ENCODE assay signal across 10 cellular contexts in genomic region chr2:179107737-179108136, GRCh38. TPM values are rescaled to one million over a fixed set of nuclear protein-coding genes. Genes with fewer than 3 reads are reported as not detected.
DNase-seq lines count a peak whose midpoint lies in the region; ATAC-seq, FAIRE-seq and TF ChIP-seq lines count a peak whose summit lies in the region.
"Had no signal": no experiment of that assay in that cellular context is flagged by ENCODE, and none has a peak within 500 bp of the region (broad histone marks: within the 10 kb centered on the region; RNA-seq: fewer than 3 reads in every experiment).

No MANE protein-coding gene starts in this region.

- no peaks in the 10 kb centered on the region for H3K9me2 ChIP-seq in GM23338 (ENCODE audit: insufficient read depth)

- TF ChIP-seq CTCF in GM23338 (conservative IDR thresholded peaks at IDR 0.05; ENCODE audit: low read depth in 2 of 2): no peak

- peaks cover 10% of the 10 kb centered on the region for H3K36me3 Mint-ChIP-seq in GM23338 (ENCODE audit: low read depth)

- H3K27ac Mint-ChIP-seq in GM23338: no peak overlapping the region

- H3K36me3 ChIP-seq in GM23338 (ENCODE audit: insufficient read depth): no peaks in the 10 kb centered on the region

- DNase-seq in EH (ENCODE audit: low read depth) (peak; percentile 41), H54 (ENCODE audit: insufficient read length, low spot score) (no peak), RPMI7951 (ENCODE audit: low read depth) (peak; percentile 18), kidney tubule cell (ENCODE audit: low spot score) (peak; percentile 70), epidermal melanocyte (ENCODE audit: insufficient read length, low spot score) (no peak), GM23338 (ENCODE audit: low spot score) (no peak), NCI-H345 treated with DMSO at 0.1 percent for 48 hours (lab: John Stamatoyannopoulos, UW; ENCODE audit: unreplicated experiment) (no peak)
- DNase-seq: activated CD4-positive, alpha-beta T cell treated with anti-CD3 and anti-CD28 coated beads, Interleukin-2, amount 50 U/mL, for 48 hours; head of caudate nucleus had no signal

- no peaks in the 10 kb centered on the region for H3K4me1 ChIP-seq in GM23338 (ENCODE audit: insufficient read depth)

- no peaks in the 10 kb centered on the region for H4K20me1 ChIP-seq in GM23338 (replicated peaks; ENCODE audit: insufficient read depth)

- TF ChIP-seq POLR2A in H54 (IDR thresholded peaks at IDR 0.05; ENCODE audit: low read depth, low read length): no peak

- no peak overlapping the region for H2AFZ ChIP-seq in GM23338

- peak; percentile 41 for FAIRE-seq in H54 (lab: Jason Lieb, UNC)

- no peaks in the 10 kb centered on the region; the same call in 2 of the 3 replicates for H3K4me1 Mint-ChIP-seq in GM23338

- H3K4me2 ChIP-seq in GM23338: no peak overlapping the region

- H3F3A ChIP-seq in GM23338 (replicated peaks; ENCODE audit: low read depth): no peaks in the 10 kb centered on the region

- no peak overlapping the region for H3K4me3 ChIP-seq in GM23338

- no peaks in the 10 kb centered on the region for H3K27me3 ChIP-seq in GM23338 (ENCODE audit: insufficient read depth)

- no peaks in the 10 kb centered on the region for H3K9me3 Mint-ChIP-seq in GM23338

- H3K27ac ChIP-seq in GM23338 (ENCODE audit: low read depth): no peak overlapping the region

- ATAC-seq in HG03025 (IDR thresholded peaks at IDR 0.05; ENCODE audit: low FRiP score, unreplicated experiment): no peak
- no peak for ATAC-seq in GM23338

- H3K27me3 Mint-ChIP-seq in GM23338 (ENCODE audit: insufficient read depth, low read depth, poor library complexity): no peaks in the 10 kb centered on the region

- H3K4me3 Mint-ChIP-seq in GM23338: no peak overlapping the region

- no peaks in the 10 kb centered on the region for H3K79me2 ChIP-seq in GM23338 (replicated peaks; ENCODE audit: insufficient read depth)

TF ChIP-seq in GM23338, 12 proteins besides CTCF, POLR2A, EP300 and RAD21:
- no peak for TF ChIP-seq EZH2phosphoT487 (IDR thresholded peaks at IDR 0.05; ENCODE audit: unreplicated experiment)
- no peak for TF ChIP-seq STAT1 (IDR thresholded peaks at IDR 0.05; ENCODE audit: unreplicated experiment)
- TF ChIP-seq, protein P1, sequence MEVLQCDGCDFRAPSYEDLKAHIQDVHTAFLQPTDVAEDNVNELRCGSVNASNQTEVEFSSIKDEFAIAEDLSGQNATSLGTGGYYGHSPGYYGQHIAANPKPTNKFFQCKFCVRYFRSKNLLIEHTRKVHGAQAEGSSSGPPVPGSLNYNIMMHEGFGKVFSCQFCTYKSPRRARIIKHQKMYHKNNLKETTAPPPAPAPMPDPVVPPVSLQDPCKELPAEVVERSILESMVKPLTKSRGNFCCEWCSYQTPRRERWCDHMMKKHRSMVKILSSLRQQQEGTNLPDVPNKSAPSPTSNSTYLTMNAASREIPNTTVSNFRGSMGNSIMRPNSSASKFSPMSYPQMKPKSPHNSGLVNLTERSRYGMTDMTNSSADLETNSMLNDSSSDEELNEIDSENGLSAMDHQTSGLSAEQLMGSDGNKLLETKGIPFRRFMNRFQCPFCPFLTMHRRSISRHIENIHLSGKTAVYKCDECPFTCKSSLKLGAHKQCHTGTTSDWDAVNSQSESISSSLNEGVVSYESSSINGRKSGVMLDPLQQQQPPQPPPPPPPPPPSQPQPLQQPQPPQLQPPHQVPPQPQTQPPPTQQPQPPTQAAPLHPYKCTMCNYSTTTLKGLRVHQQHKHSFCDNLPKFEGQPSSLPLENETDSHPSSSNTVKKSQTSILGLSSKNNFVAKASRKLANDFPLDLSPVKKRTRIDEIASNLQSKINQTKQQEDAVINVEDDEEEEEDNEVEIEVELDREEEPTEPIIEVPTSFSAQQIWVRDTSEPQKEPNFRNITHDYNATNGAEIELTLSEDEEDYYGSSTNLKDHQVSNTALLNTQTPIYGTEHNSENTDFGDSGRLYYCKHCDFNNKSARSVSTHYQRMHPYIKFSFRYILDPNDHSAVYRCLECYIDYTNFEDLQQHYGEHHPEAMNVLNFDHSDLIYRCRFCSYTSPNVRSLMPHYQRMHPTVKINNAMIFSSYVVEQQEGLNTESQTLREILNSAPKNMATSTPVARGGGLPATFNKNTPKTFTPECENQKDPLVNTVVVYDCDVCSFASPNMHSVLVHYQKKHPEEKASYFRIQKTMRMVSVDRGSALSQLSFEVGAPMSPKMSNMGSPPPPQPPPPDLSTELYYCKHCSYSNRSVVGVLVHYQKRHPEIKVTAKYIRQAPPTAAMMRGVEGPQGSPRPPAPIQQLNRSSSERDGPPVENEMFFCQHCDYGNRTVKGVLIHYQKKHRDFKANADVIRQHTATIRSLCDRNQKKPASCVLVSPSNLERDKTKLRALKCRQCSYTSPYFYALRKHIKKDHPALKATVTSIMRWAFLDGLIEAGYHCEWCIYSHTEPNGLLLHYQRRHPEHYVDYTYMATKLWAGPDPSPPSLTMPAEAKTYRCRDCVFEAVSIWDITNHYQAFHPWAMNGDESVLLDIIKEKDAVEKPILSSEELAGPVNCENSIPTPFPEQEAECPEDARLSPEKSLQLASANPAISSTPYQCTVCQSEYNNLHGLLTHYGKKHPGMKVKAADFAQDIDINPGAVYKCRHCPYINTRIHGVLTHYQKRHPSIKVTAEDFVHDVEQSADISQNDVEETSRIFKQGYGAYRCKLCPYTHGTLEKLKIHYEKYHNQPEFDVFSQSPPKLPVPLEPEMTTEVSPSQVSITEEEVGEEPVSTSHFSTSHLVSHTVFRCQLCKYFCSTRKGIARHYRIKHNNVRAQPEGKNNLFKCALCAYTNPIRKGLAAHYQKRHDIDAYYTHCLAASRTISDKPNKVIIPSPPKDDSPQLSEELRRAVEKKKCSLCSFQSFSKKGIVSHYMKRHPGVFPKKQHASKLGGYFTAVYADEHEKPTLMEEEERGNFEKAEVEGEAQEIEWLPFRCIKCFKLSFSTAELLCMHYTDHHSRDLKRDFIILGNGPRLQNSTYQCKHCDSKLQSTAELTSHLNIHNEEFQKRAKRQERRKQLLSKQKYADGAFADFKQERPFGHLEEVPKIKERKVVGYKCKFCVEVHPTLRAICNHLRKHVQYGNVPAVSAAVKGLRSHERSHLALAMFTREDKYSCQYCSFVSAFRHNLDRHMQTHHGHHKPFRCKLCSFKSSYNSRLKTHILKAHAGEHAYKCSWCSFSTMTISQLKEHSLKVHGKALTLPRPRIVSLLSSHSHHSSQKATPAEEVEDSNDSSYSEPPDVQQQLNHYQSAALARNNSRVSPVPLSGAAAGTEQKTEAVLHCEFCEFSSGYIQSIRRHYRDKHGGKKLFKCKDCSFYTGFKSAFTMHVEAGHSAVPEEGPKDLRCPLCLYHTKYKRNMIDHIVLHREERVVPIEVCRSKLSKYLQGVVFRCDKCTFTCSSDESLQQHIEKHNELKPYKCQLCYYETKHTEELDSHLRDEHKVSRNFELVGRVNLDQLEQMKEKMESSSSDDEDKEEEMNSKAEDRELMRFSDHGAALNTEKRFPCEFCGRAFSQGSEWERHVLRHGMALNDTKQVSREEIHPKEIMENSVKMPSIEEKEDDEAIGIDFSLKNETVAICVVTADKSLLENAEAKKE (CRISPR knock-in tag; IDR thresholded peaks at IDR 0.05): no peak
- no peak for TF ChIP-seq ETS1 (IDR thresholded peaks at IDR 0.05)
- TF ChIP-seq CREB1 (CRISPR knock-in tag; IDR thresholded peaks at IDR 0.05; ENCODE audit: low read depth): no peak
- no peak for TF ChIP-seq ZNF331 (CRISPR knock-in tag; IDR thresholded peaks at IDR 0.05; ENCODE audit: low read depth)
- no peak for TF ChIP-seq NANOG (IDR thresholded peaks at IDR 0.05; ENCODE audit: borderline replicate concordance)
- TF ChIP-seq POLR2AphosphoS5 (IDR thresholded peaks at IDR 0.05; ENCODE audit: low read depth): no peak
- TF ChIP-seq ZNF114 (CRISPR knock-in tag; IDR thresholded peaks at IDR 0.05): no peak
- no peak for TF ChIP-seq JUNB (IDR thresholded peaks at IDR 0.05; ENCODE audit: unreplicated experiment)
- no peak for TF ChIP-seq REST (IDR thresholded peaks at IDR 0.05; ENCODE audit: unreplicated experiment)

RNA-seq across cellular contexts. Expression of gene CCDC141, which starts 57.8 kb away (rescaled TPM):
- 0.88 and 1.8 TPM in 2 replicates for total RNA-seq in RPMI7951 (2014; rRNA removed; shearing (Covaris generic))
- 8.0 and 13.4 TPM in 2 replicates for total RNA-seq in GM23338 (2014; rRNA removed; shearing (Covaris generic))
- polyA plus RNA-seq in GM23338 (2016; fragmentation: Nextera tagmentation; extraction: Ambion mirVana): 8.9 and 11.7 TPM in 2 replicates

Comparison
In these comparisons a context has a peak if more than half of its experiments do, and no peak if none do; other contexts are left out.
1. DNase-seq: peak in EH (single experiment), RPMI7951 (single experiment) and kidney tubule cell (single experiment); none in H54 (single experiment), epidermal melanocyte (single experiment), GM23338 (single experiment) and NCI-H345 treated with DMSO at 0.1 percent for 48 hours (single experiment).